ENCODE assay signal across 1 cellular context in the genomic region with DNA sequence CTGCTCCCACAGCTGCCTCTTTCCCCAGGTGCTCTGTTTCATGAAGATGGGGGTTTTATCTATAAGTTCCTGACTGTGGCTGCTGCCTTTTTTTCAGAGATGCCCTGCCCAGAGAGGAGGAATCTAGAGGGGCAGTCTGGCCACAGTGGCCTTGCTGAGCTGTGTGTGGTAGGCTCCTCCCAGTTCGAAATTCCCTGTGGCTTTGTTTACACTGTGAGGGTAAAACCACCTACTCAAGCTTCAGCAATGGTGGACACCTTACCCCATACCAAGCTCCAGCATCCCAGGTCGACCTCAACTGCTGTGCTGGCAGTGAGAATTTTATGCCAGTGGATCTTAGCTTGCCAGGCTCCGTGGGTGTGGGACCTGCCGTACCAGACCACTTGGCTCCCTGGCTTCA.
TF ChIP-seq lines count a peak whose summit lies in the region.

No MANE protein-coding gene starts in this region.

TF ChIP-seq in WTC11, 78 proteins besides CTCF, POLR2A, EP300 and RAD21 (continued from another document):
- TF ChIP-seq, protein P1, sequence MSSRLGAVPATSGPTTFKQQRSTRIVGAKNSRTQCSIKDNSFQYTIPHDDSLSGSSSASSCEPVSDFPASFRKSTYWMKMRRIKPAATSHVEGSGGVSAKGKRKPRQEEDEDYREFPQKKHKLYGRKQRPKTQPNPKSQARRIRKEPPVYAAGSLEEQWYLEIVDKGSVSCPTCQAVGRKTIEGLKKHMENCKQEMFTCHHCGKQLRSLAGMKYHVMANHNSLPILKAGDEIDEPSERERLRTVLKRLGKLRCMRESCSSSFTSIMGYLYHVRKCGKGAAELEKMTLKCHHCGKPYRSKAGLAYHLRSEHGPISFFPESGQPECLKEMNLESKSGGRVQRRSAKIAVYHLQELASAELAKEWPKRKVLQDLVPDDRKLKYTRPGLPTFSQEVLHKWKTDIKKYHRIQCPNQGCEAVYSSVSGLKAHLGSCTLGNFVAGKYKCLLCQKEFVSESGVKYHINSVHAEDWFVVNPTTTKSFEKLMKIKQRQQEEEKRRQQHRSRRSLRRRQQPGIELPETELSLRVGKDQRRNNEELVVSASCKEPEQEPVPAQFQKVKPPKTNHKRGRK (CRISPR knock-in tag; IDR thresholded peaks at IDR 0.05; ENCODE audit: borderline replicate concordance) = no peak
- no peak for TF ChIP-seq RORB (CRISPR knock-in tag; IDR thresholded peaks at IDR 0.05)
- TF ChIP-seq NFE2L1 (CRISPR knock-in tag; IDR thresholded peaks at IDR 0.05) = no peak
- TF ChIP-seq MYBL2 (CRISPR knock-in tag; IDR thresholded peaks at IDR 0.05) = no peak
- TF ChIP-seq KAT7 (CRISPR knock-in tag; IDR thresholded peaks at IDR 0.05; ENCODE audit: borderline replicate concordance) = no peak
- TF ChIP-seq PREB (CRISPR knock-in tag; IDR thresholded peaks at IDR 0.05; ENCODE audit: borderline replicate concordance) = no peak
- no peak for TF ChIP-seq ZNF138 (CRISPR knock-in tag; conservative IDR thresholded peaks at IDR 0.05)
